ENCODE assay signal across 26 cellular contexts in genomic region chr4:177945235-177945634, GRCh38.
"Had no signal": no experiment of that assay in that cellular context is flagged by ENCODE, and none has a peak within 500 bp of the region (broad histone marks: within the 10 kb centered on the region; RNA-seq: fewer than 3 reads in every experiment).

No MANE protein-coding gene starts in this region.

- H3K36me3 ChIP-seq: esophagus muscularis mucosa, gastroesophageal sphincter, heart left ventricle, lower lobe of right lung, right atrium auricular region, sigmoid colon, spleen, thoracic aorta, tibial nerve, upper lobe of left lung had no signal

- H3K4me3 ChIP-seq: dorsolateral prefrontal cortex, esophagus muscularis mucosa, gastroesophageal sphincter, heart left ventricle, hepatocyte, lower lobe of right lung, right atrium auricular region, sigmoid colon, spleen, thoracic aorta, tibial nerve, upper lobe of left lung had no signal

- H2AFZ ChIP-seq: hepatocyte, parathyroid adenoma had no signal

- H3K9me3 ChIP-seq: esophagus muscularis mucosa, gastroesophageal sphincter, heart left ventricle, lower lobe of right lung, right atrium auricular region, sigmoid colon, thoracic aorta, tibial nerve, upper lobe of left lung had no signal

- FAIRE-seq: islet of Langerhans, urothelium cell line had no signal

- ATAC-seq: foreskin keratinocyte; gastroesophageal sphincter; heart left ventricle; left colon; left ventricle myocardium superior; lower lobe of right lung; naive thymus-derived CD8-positive, alpha-beta T cell; stimulated activated memory B cell treated with anti-CD40 and anti-IgM and Interleukin-4, amounts not matched to agents 10 μg/mL and 1 μg/mL and 100 μg/mL, for 72 hours had no signal

- H3K79me2 ChIP-seq: hepatocyte, parathyroid adenoma had no signal

- H3K36me3 Mint-ChIP-seq: naive thymus-derived CD8-positive, alpha-beta T cell; stimulated activated memory B cell treated with anti-CD40 and anti-IgM and Interleukin-4, amounts not matched to agents 10 μg/mL and 1 μg/mL and 100 μg/mL, for 72 hours had no signal

- H3K4me1 ChIP-seq: esophagus muscularis mucosa, foreskin keratinocyte, gastroesophageal sphincter, heart left ventricle, lower lobe of right lung, parathyroid adenoma, right atrium auricular region, sigmoid colon, spleen, tibial nerve, upper lobe of left lung had no signal

- H3K27me3 Mint-ChIP-seq: progenitor cell of endocrine pancreas; stimulated activated memory B cell treated with anti-CD40 and anti-IgM and Interleukin-4, amounts not matched to agents 10 μg/mL and 1 μg/mL and 100 μg/mL, for 72 hours; stimulated activated naive CD8-positive, alpha-beta T cell treated with anti-CD3 and anti-CD28 coated beads, Interleukin-15, Interleukin-2, amounts not matched to agents 100 ng/mL and 50 ng/mL, for 24 hours had no signal

- H3K27ac Mint-ChIP-seq: endodermal cell; naive thymus-derived CD8-positive, alpha-beta T cell; progenitor cell of endocrine pancreas; stimulated activated memory B cell treated with anti-CD40 and anti-IgM and Interleukin-4, amounts not matched to agents 10 μg/mL and 1 μg/mL and 100 μg/mL, for 72 hours; stimulated activated naive CD8-positive, alpha-beta T cell treated with anti-CD3 and anti-CD28 coated beads, Interleukin-15, Interleukin-2, amounts not matched to agents 100 ng/mL and 50 ng/mL, for 24 hours had no signal

- H3K9me3 Mint-ChIP-seq: endodermal cell had no signal

- H3K27ac ChIP-seq: dorsolateral prefrontal cortex, esophagus muscularis mucosa, foreskin keratinocyte, gastroesophageal sphincter, heart left ventricle, hepatocyte, lower lobe of right lung, parathyroid adenoma, right atrium auricular region, sigmoid colon, spleen, thoracic aorta, tibial nerve, upper lobe of left lung had no signal

- H3K9ac ChIP-seq: parathyroid adenoma had no signal

- H3K4me3 Mint-ChIP-seq: endodermal cell; naive thymus-derived CD8-positive, alpha-beta T cell; stimulated activated memory B cell treated with anti-CD40 and anti-IgM and Interleukin-4, amounts not matched to agents 10 μg/mL and 1 μg/mL and 100 μg/mL, for 72 hours; stimulated activated naive CD8-positive, alpha-beta T cell treated with anti-CD3 and anti-CD28 coated beads, Interleukin-15, Interleukin-2, amounts not matched to agents 100 ng/mL and 50 ng/mL, for 24 hours had no signal

- DNase-seq: dorsolateral prefrontal cortex; effector CD4-positive, alpha-beta T cell; endodermal cell; foreskin keratinocyte; heart left ventricle; kidney glomerular epithelial cell; left colon; left ventricle myocardium superior; lower lobe of right lung; naive thymus-derived CD8-positive, alpha-beta T cell; sigmoid colon; spleen; stimulated activated CD4-positive, alpha-beta T cell treated with anti-CD3 and anti-CD28 coated beads, Interleukin-4, amount 100 ng/mL, for 4 hours; upper lobe of left lung had no signal

- H3K4me2 ChIP-seq: hepatocyte had no signal

- H3K27me3 ChIP-seq: dorsolateral prefrontal cortex, esophagus muscularis mucosa, foreskin keratinocyte, gastroesophageal sphincter, heart left ventricle, hepatocyte, right atrium auricular region, sigmoid colon, spleen, tibial nerve, upper lobe of left lung had no signal

- H3K4me1 Mint-ChIP-seq: endodermal cell; stimulated activated memory B cell treated with anti-CD40 and anti-IgM and Interleukin-4, amounts not matched to agents 10 μg/mL and 1 μg/mL and 100 μg/mL, for 72 hours had no signal
